ENCODE assay signal across 10 cellular contexts in genomic region chr9:137167752-137168574, GRCh38. TPM values are rescaled to one million over a fixed set of nuclear protein-coding genes. Genes with fewer than 3 reads are reported as not detected.
DNase-seq lines count a peak whose midpoint lies in the region; ATAC-seq and TF ChIP-seq lines count a peak whose summit lies in the region.
"Had no signal": no experiment of that assay in that cellular context is flagged by ENCODE, and none has a peak within 500 bp of the region (broad histone marks: within the 10 kb centered on the region; RNA-seq: fewer than 3 reads in every experiment).

No MANE protein-coding gene starts in this region.

- in situ Hi-C loops in transverse colon (cut with MboI; ENCODE audit: low pct_ligation_motif_present in 1 of 4, low pct_unique_long_range_greater_than_20kb in 1 of 4, low sequenced_read_pairs in 3 of 4) = no loop called here

- peak overlapping the region; percentile 64 for H3K4me3 ChIP-seq in left ventricle myocardium inferior
- H3K4me3 ChIP-seq in transverse colon = peak overlapping the region in 3 of 4 donors; percentile 30 to 48 (median 46)

- intact Hi-C loops in Right ventricle myocardium superior (cut with DNase I) = no loop called here
- intact Hi-C loops in cardiac septum (cut with DNase I) = no loop called here
- intact Hi-C loops in left ventricle myocardium inferior (cut with micrococcal nuclease) = no loop called here
- intact Hi-C loops in transverse colon (cut with DNase I; ENCODE audit: low total_unique reads) = no loop called here

- peaks cover 39% of the 10 kb centered on the region for H3K4me1 ChIP-seq in left ventricle myocardium inferior
- H3K4me1 ChIP-seq in transverse colon = peaks cover 13 to 41% (median 38%) of the 10 kb centered on the region in 4 donors

- TF ChIP-seq EP300 in transverse colon (IDR thresholded peaks at IDR 0.05; ENCODE audit: low read depth) = no peak

- H3K27me3 ChIP-seq in left ventricle myocardium inferior (ENCODE audit: low read depth) (peaks cover 87% of the 10 kb centered on the region), transverse colon (peaks cover 100% of the 10 kb centered on the region)

- TF ChIP-seq CTCF in left ventricle myocardium inferior (IDR thresholded peaks at IDR 0.05; ENCODE audit: borderline replicate concordance) (no peak), transverse colon (IDR thresholded peaks at IDR 0.05) (no peak)

- H3K27ac ChIP-seq in left ventricle myocardium inferior (replicated peaks) (no peak overlapping the region), transverse colon (peak overlapping the region; percentile 4 to 72 (median 48))
- H3K27ac ChIP-seq: GM23248 had no signal

- peak; percentile 22 for TF ChIP-seq POLR2A in transverse colon (IDR thresholded peaks at IDR 0.05)

- H3K36me3 ChIP-seq in left ventricle myocardium inferior (no peaks in the 10 kb centered on the region), transverse colon (no peaks in the 10 kb centered on the region)

- 6% methylated on average over 26 of the region's 57 CpGs; no CpG with 5 or more reads in 1 of the 2 donors for WGBS in transverse colon (ENCODE audit: low coverage in 1 of 2), 2 donors

- DNase-seq in Right ventricle myocardium superior (no peak), cardiac septum (ENCODE audit: low spot score) (no peak), OCI-M2 (lab: John Stamatoyannopoulos, UW; ENCODE audit: unreplicated experiment) (peak; percentile 4), left ventricle myocardium inferior (no peak), transverse colon (peak; percentile 72)
- no peak for DNase-seq in activated CD8-positive, alpha-beta memory T cell treated with anti-CD3 and anti-CD28 coated beads, Interleukin-2, amount 50 U/mL, for 48 hours

- ATAC-seq in Right ventricle myocardium superior (ENCODE audit: poor library complexity) (peak; percentile 8), HG03354 (IDR thresholded peaks at IDR 0.05; ENCODE audit: poor library complexity, severe bottlenecking, unreplicated experiment) (no peak), GM21786 (IDR thresholded peaks at IDR 0.05; ENCODE audit: unreplicated experiment) (no peak)

- H3K9me3 ChIP-seq in left ventricle myocardium inferior (replicated peaks) (no peaks in the 10 kb centered on the region), transverse colon (no peaks in the 10 kb centered on the region)

RNA-seq across cellular contexts. Expression of gene LRRC26, which starts 1.9 kb away (rescaled TPM):
- total RNA-seq in Right ventricle myocardium superior (not detected), cardiac septum (not detected), left ventricle myocardium inferior (not detected), transverse colon (100 to 1,000 TPM in 1 of 4 donors, 10 to 100 TPM in 3; 31.8 to 437 (median 64.8) TPM)
- total RNA-seq: GM23248, kidney epithelial cell had no signal

RNA-seq across cellular contexts. Expression of gene TMEM210, which starts 3.9 kb away (rescaled TPM):
- not detected for total RNA-seq in Right ventricle myocardium superior
- total RNA-seq in cardiac septum = not detected
- total RNA-seq in left ventricle myocardium inferior = not detected
- not detected for total RNA-seq in transverse colon
- total RNA-seq: GM23248, kidney epithelial cell had no signal

RNA-seq across cellular contexts. Expression of gene ANAPC2, which starts 20.4 kb away (rescaled TPM):
- total RNA-seq in Right ventricle myocardium superior (33.9 TPM), cardiac septum (32.5 TPM), left ventricle myocardium inferior (34.7 TPM), transverse colon (100 to 1,000 TPM in 2 of 4 donors, 10 to 100 TPM in 2; 37.0 to 176 (median 70.3) TPM)

RNA-seq across cellular contexts. Expression of gene SSNA1, which starts 20.5 kb away (rescaled TPM):
- total RNA-seq in Right ventricle myocardium superior (73.7 TPM), cardiac septum (59.5 TPM), left ventricle myocardium inferior (72.3 TPM), transverse colon (100 to 1,000 TPM in 2 of 4 donors, 10 to 100 TPM in 2; 93.5 to 104 (median 99.8) TPM)

RNA-seq across cellular contexts. Expression of gene GRIN1, which starts 29.0 kb away (rescaled TPM):
- total RNA-seq in Right ventricle myocardium superior = not detected
- not detected for total RNA-seq in cardiac septum
- total RNA-seq in left ventricle myocardium inferior = not detected
- total RNA-seq in transverse colon = under 1 TPM in 1 of 4 donors, not detected in 3; 0.14 TPM

Comparison
In these comparisons a context has a peak if more than half of its experiments do, and no peak if none do; other contexts are left out.
1. DNase-seq: peak in OCI-M2 (single experiment) and transverse colon (single experiment); none in Right ventricle myocardium superior (single experiment), cardiac septum (single experiment), left ventricle myocardium inferior (single experiment) and activated CD8-positive, alpha-beta memory T cell treated with anti-CD3 and anti-CD28 coated beads, Interleukin-2, amount 50 U/mL, for 48 hours (single experiment).
2. RNA of gene LRRC26, which starts 1.9 kb away (total RNA-seq): 31.8 to 437 TPM in transverse colon; not detected in cardiac septum (single experiment), not detected in left ventricle myocardium inferior (single experiment) and not detected in Right ventricle myocardium superior (single experiment); every median in the first group is over 10 times any median in the second.